25 cellular contexts compared by ENCODE assay signal in genomic region chr10:78639629-78640028, GRCh38.
"Had no signal": no experiment of that assay in that cellular context is flagged by ENCODE, and none has a peak within 500 bp of the region (broad histone marks: within the 10 kb centered on the region; RNA-seq: fewer than 3 reads in every experiment).

No MANE protein-coding gene starts in this region.

- DNase-seq: Karpas-422, KG1, MG63, NCI-H1092, NCI-H1105 treated with DMSO at 0.1 percent for 48 hours, NCI-H1417 treated with DMSO at 0.1 percent for 48 hours, NCI-H146, NCI-H1694 treated with DMSO at 0.1 percent for 48 hours, NCI-H2029, NCI-H2081 treated with DMSO at 0.1 percent for 48 hours, NCI-H2171, NCI-H226, NCI-H446, NCI-H510A, NCI-H524 treated with DMSO at 0.1 percent for 48 hours, NCI-H69, NCI-H774, Right ventricle myocardium superior, RPMI8226, SIG-M5 had no signal

- H3K36me3 ChIP-seq: MG63, SJSA1 had no signal

- H3K4me3 ChIP-seq: MG63, SJSA1, SK-N-MC had no signal

- H3K27me3 ChIP-seq: MG63, SJSA1 had no signal

- H3K27ac ChIP-seq: HL-60, SJSA1, SK-N-MC had no signal

- H3K9me3 ChIP-seq: MG63, SJSA1 had no signal

- FAIRE-seq: HTR-8/SVneo, RCC 7860 had no signal
